In genomic region chr20:58374027-58374850, GRCh38 we compare ENCODE assay signal across 1 cellular context.
TF ChIP-seq lines count a peak whose summit lies in the region.

No MANE protein-coding gene starts in this region.

TF ChIP-seq in HepG2, 621 proteins besides CTCF, POLR2A, EP300 and RAD21 (continued from another document):
- no peak for TF ChIP-seq ZBTB40 (IDR thresholded peaks at IDR 0.05)
- no peak for TF ChIP-seq ZBTB40 (CRISPR knock-in tag; IDR thresholded peaks at IDR 0.05)
- TF ChIP-seq MAFK (conservative IDR thresholded peaks at IDR 0.05 in 1 of 2, IDR thresholded peaks at IDR 0.05 in 1 of 2; ENCODE audit: low read length in 2 of 2), result peak in 1 of 2 experiments; percentile 32; a peak in 2 of 4 replicates
- 0 out of 2 replicates have a peak, but pooled peaks have one; percentile 13 for TF ChIP-seq GABPB1 (CRISPR knock-in tag; IDR thresholded peaks at IDR 0.05)
- no peak for TF ChIP-seq ZNF562 (CRISPR knock-in tag; IDR thresholded peaks at IDR 0.05; ENCODE audit: borderline replicate concordance)
- no peak for TF ChIP-seq SMARCC2 (IDR thresholded peaks at IDR 0.05)
- 0 out of 2 replicates have a peak, but pooled peaks have one; percentile 25 for TF ChIP-seq IRF9 (CRISPR knock-in tag; IDR thresholded peaks at IDR 0.05; ENCODE audit: borderline replicate concordance)
- no peak for TF ChIP-seq ZNF564 (CRISPR knock-in tag; IDR thresholded peaks at IDR 0.05)
- peak; percentile 49; the same call in 1 of the 2 replicates for TF ChIP-seq ZHX1 (CRISPR knock-in tag; IDR thresholded peaks at IDR 0.05; ENCODE audit: low read depth)
- peak; percentile 77; the same call in 1 of the 2 replicates for TF ChIP-seq HNF1B (CRISPR knock-in tag; IDR thresholded peaks at IDR 0.05)
- no peak for TF ChIP-seq HDAC6 (IDR thresholded peaks at IDR 0.05; ENCODE audit: low read depth, low read length)
TF ChIP-seq in HepG2: peak in this region for 126.
